1 cellular context compared by ENCODE assay signal in the genomic region with DNA sequence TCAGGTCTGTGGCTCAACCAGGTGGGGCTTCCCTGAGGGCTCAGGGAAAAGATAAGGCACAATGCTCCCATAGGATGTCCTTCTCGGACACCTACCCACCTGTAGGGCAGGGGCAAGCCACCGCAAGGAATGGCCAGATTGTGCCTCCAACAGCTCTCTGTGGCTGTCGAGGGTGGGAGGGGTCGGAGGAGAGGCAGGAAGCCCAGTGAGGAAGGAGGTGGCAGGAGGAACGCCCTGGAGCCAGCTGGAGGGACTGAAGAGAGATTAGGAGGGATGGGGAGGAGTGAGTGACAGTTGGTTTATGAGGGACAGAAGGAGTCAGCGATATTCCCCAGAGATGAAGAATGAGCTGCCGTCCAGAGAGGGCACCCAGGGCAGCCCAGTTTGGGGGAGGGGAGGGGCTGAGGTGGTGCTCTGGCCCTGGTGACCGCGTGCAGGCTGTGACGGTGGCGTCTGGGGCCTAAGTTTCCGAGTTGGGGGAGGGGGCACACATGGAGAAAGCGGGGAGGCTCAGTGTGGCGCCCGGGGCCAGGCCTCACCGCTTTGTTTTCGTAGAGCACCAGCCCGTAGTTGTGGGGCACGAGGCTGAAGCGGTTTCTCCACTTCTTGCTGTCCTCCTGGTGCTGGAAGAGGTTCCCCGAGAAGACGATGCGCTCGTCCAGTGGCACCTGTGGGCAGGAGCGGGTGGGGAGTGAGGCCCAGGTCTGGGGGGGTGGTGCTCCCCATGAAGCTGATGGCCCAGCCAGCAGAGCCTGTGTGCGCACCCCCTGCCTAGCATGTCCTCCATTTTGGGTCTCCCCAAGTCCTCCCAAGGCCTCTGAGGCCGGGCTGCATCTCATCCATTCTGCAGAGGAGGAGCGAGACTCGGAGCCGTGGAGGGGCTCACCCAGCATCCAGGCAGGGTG.
TF ChIP-seq lines count a peak whose summit lies in the region.

No MANE protein-coding gene starts in this region.

TF ChIP-seq in endothelial cell of umbilical vein, 7 proteins besides CTCF, POLR2A, EP300 and RAD21:
- TF ChIP-seq, protein P1, sequence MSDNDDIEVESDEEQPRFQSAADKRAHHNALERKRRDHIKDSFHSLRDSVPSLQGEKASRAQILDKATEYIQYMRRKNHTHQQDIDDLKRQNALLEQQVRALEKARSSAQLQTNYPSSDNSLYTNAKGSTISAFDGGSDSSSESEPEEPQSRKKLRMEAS (IDR thresholded peaks at IDR 0.05; ENCODE audit: insufficient read depth, insufficient read length) = no peak
- TF ChIP-seq JUN (IDR thresholded peaks at IDR 0.05; ENCODE audit: borderline replicate concordance, insufficient read depth, insufficient read length, low read depth) (no peak), POLR2AphosphoS5 (IDR thresholded peaks at IDR 0.05; ENCODE audit: insufficient read depth, low read depth, low read length) (no peak), GATA2 (IDR thresholded peaks at IDR 0.05; ENCODE audit: insufficient read depth, insufficient read length, low read depth, low read length) (no peak), EZH2 (IDR thresholded peaks at IDR 0.05; ENCODE audit: borderline replicate concordance, low read depth, low read length, severe bottlenecking) (no peak), FOS (IDR thresholded peaks at IDR 0.05; ENCODE audit: borderline replicate concordance, insufficient read depth, low read length) (no peak), MYC (IDR thresholded peaks at IDR 0.05; ENCODE audit: low read depth, low read length) (no peak)
